ENCODE assay signal across 16 cellular contexts in the genomic region with DNA sequence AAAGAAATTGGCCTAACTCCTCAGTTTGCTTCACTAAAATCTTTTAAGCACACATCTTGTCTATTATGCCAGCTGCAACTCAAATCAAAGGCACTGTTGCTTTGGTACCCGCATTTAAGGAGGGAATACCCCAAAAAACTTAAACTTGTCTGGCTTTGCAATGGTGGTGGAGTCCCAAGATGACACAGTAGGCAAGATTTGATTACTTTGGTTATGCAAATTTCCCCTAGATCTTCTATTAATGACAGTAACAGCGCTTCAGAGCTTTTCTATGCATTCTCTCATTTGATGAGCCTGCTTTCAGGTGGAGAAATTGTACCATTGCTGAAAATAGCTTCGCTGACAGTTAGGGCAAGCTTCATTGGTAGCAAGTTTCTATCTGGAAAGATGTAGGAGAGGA. TPM values are rescaled to one million over a fixed set of nuclear protein-coding genes. Genes with fewer than 3 reads are reported as not detected.
DNase-seq lines count a peak whose midpoint lies in the region; ATAC-seq and TF ChIP-seq lines count a peak whose summit lies in the region.
"Had no signal": no experiment of that assay in that cellular context is flagged by ENCODE, and none has a peak within 500 bp of the region (broad histone marks: within the 10 kb centered on the region; RNA-seq: fewer than 3 reads in every experiment).

No MANE protein-coding gene starts in this region.

- H3K27ac ChIP-seq in right cardiac atrium (ENCODE audit: low read length) (peak overlapping the region; percentile 45), mesenchymal stem cell (ENCODE audit: low read length, poor library complexity, severe bottlenecking) (no peak overlapping the region), skeletal muscle tissue (ENCODE audit: low read depth, low read length) (peak overlapping the region; percentile 42)
- H3K27ac ChIP-seq: A549, HL-60 had no signal

- H3K9ac ChIP-seq in mesenchymal stem cell (ENCODE audit: low read length) (peak overlapping the region; percentile 50), skeletal muscle tissue (ENCODE audit: low read depth in 1 of 3, low read length in 3 of 3) (no peak overlapping the region)

- no peak overlapping the region for H2BK120ac ChIP-seq in mesenchymal stem cell (ENCODE audit: low read depth, low read length)

- H2BK15ac ChIP-seq in mesenchymal stem cell (ENCODE audit: low read depth, poor library complexity, severe bottlenecking): no peak overlapping the region

- no peak overlapping the region for H3K23ac ChIP-seq in mesenchymal stem cell (ENCODE audit: low read length in 2 of 2)

- no peak overlapping the region for H4K91ac ChIP-seq in mesenchymal stem cell (ENCODE audit: low read length)

- no peak overlapping the region for H2BK12ac ChIP-seq in mesenchymal stem cell (ENCODE audit: low read length in 2 of 2)

- H3K14ac ChIP-seq in mesenchymal stem cell (ENCODE audit: low read length in 2 of 2): no peak overlapping the region

- no peaks in the 10 kb centered on the region for H3K79me1 ChIP-seq in mesenchymal stem cell (replicated peaks; ENCODE audit: low read length, poor library complexity, severe bottlenecking)

- no peak overlapping the region for H4K8ac ChIP-seq in mesenchymal stem cell (ENCODE audit: low read length)

- H3K4me1 ChIP-seq in right cardiac atrium (ENCODE audit: control insufficient read depth, insufficient read depth, low read length): peaks cover 2% of the 10 kb centered on the region
- H3K4me1 ChIP-seq in mesenchymal stem cell (ENCODE audit: control insufficient read depth, insufficient read depth, low read depth, low read length): no peaks in the 10 kb centered on the region
- H3K4me1 ChIP-seq in skeletal muscle tissue (ENCODE audit: control insufficient read depth in 3 of 3, insufficient read depth in 3 of 3, low read length in 3 of 3): peaks cover 13 to 23% (median 22%) of the 10 kb centered on the region in 3 donors
- H3K4me1 ChIP-seq: A549 had no signal

- no peak overlapping the region for H2BK5ac ChIP-seq in mesenchymal stem cell (ENCODE audit: low read depth, low read length, poor library complexity, severe bottlenecking)

- H2AFZ ChIP-seq in mesenchymal stem cell (ENCODE audit: low read depth, low read length): no peak overlapping the region

- no peak overlapping the region for H3K4me3 ChIP-seq in right cardiac atrium (ENCODE audit: low read length)
- H3K4me3 ChIP-seq in mesenchymal stem cell (ENCODE audit: insufficient read depth in 1 of 2, low read depth in 1 of 2, low read length in 2 of 2): peak overlapping the region in 1 of 2 experiments; percentile 54
- H3K4me3 ChIP-seq in skeletal muscle tissue (ENCODE audit: low read length in 3 of 3): peak overlapping the region in 2 of 3 donors; percentile 11 to 45
- H3K4me3 ChIP-seq in foreskin fibroblast (ENCODE audit: low read depth in 1 of 2, low read length in 2 of 2): no peak overlapping the region
- H3K4me3 ChIP-seq: A549 had no signal

- H3K4me2 ChIP-seq in mesenchymal stem cell (ENCODE audit: low read length, poor library complexity, severe bottlenecking): no peak overlapping the region
- H3K4me2 ChIP-seq: A549 had no signal

- H3K36me3 ChIP-seq in mesenchymal stem cell (ENCODE audit: control insufficient read depth in 1 of 2, insufficient read depth in 2 of 2, low read depth in 1 of 2, low read length in 2 of 2) (peaks cover 0 to 3% of the 10 kb centered on the region in 2 experiments), skeletal muscle tissue (ENCODE audit: control insufficient read depth in 3 of 3, insufficient read depth in 3 of 3, low read length in 3 of 3) (no peaks in the 10 kb centered on the region)

- H3K4ac ChIP-seq in mesenchymal stem cell (ENCODE audit: low read depth in 1 of 2, low read length in 2 of 2): no peak overlapping the region

- H3K9me3 ChIP-seq in right cardiac atrium (ENCODE audit: control insufficient read depth, low read length): no peaks in the 10 kb centered on the region
- H3K9me3 ChIP-seq in mesenchymal stem cell (ENCODE audit: control insufficient read depth, low read length): peaks cover 3% of the 10 kb centered on the region
- no peaks in the 10 kb centered on the region for H3K9me3 ChIP-seq in skeletal muscle tissue (ENCODE audit: control insufficient read depth in 3 of 3, low read length in 3 of 3)
- H3K9me3 ChIP-seq: A549 had no signal

- 93% methylated on average over 3 of the region's 3 CpGs for whole genome bisulfite sequencing in right cardiac atrium
- WGBS in mesenchymal stem cell: 98% methylated on average over 3 of the region's 3 CpGs

- no peaks in the 10 kb centered on the region for H3K27me3 ChIP-seq in right cardiac atrium (ENCODE audit: control insufficient read depth, insufficient read depth)
- no peaks in the 10 kb centered on the region for H3K27me3 ChIP-seq in mesenchymal stem cell (ENCODE audit: control insufficient read depth in 1 of 2, insufficient read depth in 1 of 2, low read length in 2 of 2)
- H3K27me3 ChIP-seq in skeletal muscle tissue (ENCODE audit: control insufficient read depth in 3 of 3, insufficient read depth in 3 of 3, low read length in 3 of 3): no peaks in the 10 kb centered on the region

- intact Hi-C loops in right cardiac atrium (cut with DNase I): loop anchor here (5.0 to 10.0 kb wide), 4 partner anchors 108 to 1478 kb away; a partner anchor contains a TSS
- intact Hi-C loops in Right ventricle myocardium inferior (cut with DNase I): loop anchor here (5.0 to 10.0 kb wide), 2 partner anchors 311 to 628 kb away; no protein-coding TSS in a partner anchor

- peak overlapping the region; percentile 58 for H2AK5ac ChIP-seq in mesenchymal stem cell (ENCODE audit: low read length, severe bottlenecking)

- DNase-seq in right cardiac atrium (no peak), Right ventricle myocardium inferior (ENCODE audit: missing footprints) (no peak), mesenchymal stem cell (no peak), foreskin fibroblast (no peak), AG20443 (ENCODE audit: low spot score) (no peak), hypothalamus (lab: John Stamatoyannopoulos, UW) (no peak)
- DNase-seq: AML-193, Calu3, H7, NCI-H1694 treated with DMSO at 0.1 percent for 48 hours, NCI-H2107, SHP77 had no signal

- no peak for TF ChIP-seq CTCF in foreskin fibroblast (IDR thresholded peaks at IDR 0.05; ENCODE audit: low read depth, low read length)

- H3K18ac ChIP-seq in mesenchymal stem cell (ENCODE audit: low read depth in 1 of 2, low read length in 2 of 2): no peak overlapping the region

- no peak for ATAC-seq in right cardiac atrium
- ATAC-seq in Right ventricle myocardium inferior: no peak
- ATAC-seq in GM19328 (IDR thresholded peaks at IDR 0.05; ENCODE audit: unreplicated experiment): no peak
- ATAC-seq: A549 had no signal

RNA-seq across cellular contexts. Expression of a gene that starts 27.2 kb away (rescaled TPM):
- total RNA-seq in right cardiac atrium (10 to 100 TPM; 10.1 to 14.9 (median 13.6) TPM), Right ventricle myocardium inferior (13.1 TPM), skeletal muscle tissue (16.7 TPM)
- polyA plus RNA-seq in right cardiac atrium: 6.0 TPM
- 10.3 TPM for polyA plus RNA-seq in mesenchymal stem cell (2013, experiment 1 of 2)
- polyA plus RNA-seq in mesenchymal stem cell (2013, experiment 2 of 2): 7.8 TPM

Comparison
In these comparisons a context has a peak if more than half of its experiments do, and no peak if none do; other contexts are left out.
1. H3K4me3 ChIP-seq: peak in skeletal muscle tissue (2 of 3); none in right cardiac atrium (single experiment) and foreskin fibroblast (0 of 2).